ENCODE assay signal across 8 cellular contexts in genomic region chr1:36156329-36157114, GRCh38. TPM values are rescaled to one million over a fixed set of nuclear protein-coding genes. Genes with fewer than 3 reads are reported as not detected.
DNase-seq lines count a peak whose midpoint lies in the region; ATAC-seq and TF ChIP-seq lines count a peak whose summit lies in the region.

No MANE protein-coding gene starts in this region.

- H3K4me1 Mint-ChIP-seq in T-helper 1 cell treated with Interleukin-12 subunit alpha and Interleukin-12 subunit beta and Interleukin-4 antibody, amounts not matched to agents 30 μg/mL and 1 μg/mL, for 36 hours (ENCODE audit: low read depth): peaks cover 57% of the 10 kb centered on the region

- H3K27ac Mint-ChIP-seq in T-helper 1 cell treated with Interleukin-12 subunit alpha and Interleukin-12 subunit beta and Interleukin-4 antibody, amounts not matched to agents 30 μg/mL and 1 μg/mL, for 36 hours: peak overlapping the region; percentile 83

- intact Hi-C loops in sciatic nerve (cut with DNase I): no loop called here

- peaks cover 21% of the 10 kb centered on the region for H3K36me3 Mint-ChIP-seq in T-helper 1 cell treated with Interleukin-12 subunit alpha and Interleukin-12 subunit beta and Interleukin-4 antibody, amounts not matched to agents 30 μg/mL and 1 μg/mL, for 36 hours (ENCODE audit: low read depth)

- TF ChIP-seq CTCF in AG04450 (IDR thresholded peaks at IDR 0.05; ENCODE audit: low read depth, low read length): no peak

- peak overlapping the region; percentile 94 for H3K4me3 ChIP-seq in AG04450 (ENCODE audit: low read depth, low read length)
- peak overlapping the region; percentile 68 for H3K4me3 ChIP-seq in iPS-11a (ENCODE audit: low read depth, low read length)

- peak overlapping the region; percentile 80 for H3K4me3 Mint-ChIP-seq in T-helper 1 cell treated with Interleukin-12 subunit alpha and Interleukin-12 subunit beta and Interleukin-4 antibody, amounts not matched to agents 30 μg/mL and 1 μg/mL, for 36 hours

- no peaks in the 10 kb centered on the region for H3K27me3 ChIP-seq in AG04450 (ENCODE audit: control insufficient read depth, insufficient read depth, low read length)

- ATAC-seq in GM18868 (IDR thresholded peaks at IDR 0.05; ENCODE audit: unreplicated experiment) (peak; percentile 4), sciatic nerve (peak; percentile 44)

- H3K27ac ChIP-seq in AG04450 (ENCODE audit: low read depth, low read length): peak overlapping the region; percentile 65

- no peak for DNase-seq in AG04450 (ENCODE audit: low read depth, low spot score)
- DNase-seq in LoVo (ENCODE audit: low spot score): peak; percentile 24
- peak; percentile 86 for DNase-seq in astrocyte of the hippocampus (ENCODE audit: low read depth, low spot score)
- DNase-seq in sciatic nerve (ENCODE audit: low spot score): peak; percentile 85
- no peak for DNase-seq in 8988T

- CTCF ChIA-PET in AG04450 (lab: Charles Lee): interaction anchor here (1.2 to 1.8 kb wide), 2 partner anchors 129 to 144 kb away, joined by 3 to 4 read pairs; no protein-coding TSS in a partner anchor

- no peaks in the 10 kb centered on the region for H3K27me3 Mint-ChIP-seq in T-helper 1 cell treated with Interleukin-12 subunit alpha and Interleukin-12 subunit beta and Interleukin-4 antibody, amounts not matched to agents 30 μg/mL and 1 μg/mL, for 36 hours (ENCODE audit: low read depth)

- H3K9me3 ChIP-seq in AG04450 (ENCODE audit: control insufficient read depth, insufficient read depth, low read length): no peaks in the 10 kb centered on the region; the same call in 1 of the 2 replicates

- no peaks in the 10 kb centered on the region for H3K9me3 Mint-ChIP-seq in T-helper 1 cell treated with Interleukin-12 subunit alpha and Interleukin-12 subunit beta and Interleukin-4 antibody, amounts not matched to agents 30 μg/mL and 1 μg/mL, for 36 hours

- POLR2A ChIA-PET in AG04450 (lab: Yijun Ruan, JAX): interaction anchor here (0.9 to 2.4 kb wide), 5 partner anchors 13 to 129 kb away, joined by 3 to 9 read pairs (median 5); partner anchors contain the start of gene THRAP3

RNA-seq across cellular contexts. Expression of gene MAP7D1, which starts 0.6 kb away (rescaled TPM):
- polyA plus RNA-seq in AG04450 (2011; rRNA removed): 23.4 and 28.2 TPM in 2 replicates
- 32.6 and 42.3 TPM in 2 replicates for polyA minus RNA-seq in AG04450 (2011; rRNA and poly(A)+ RNA removed)
- total RNA-seq in sciatic nerve: 123 TPM

RNA-seq across cellular contexts. Expression of gene TRAPPC3, which starts 7.2 kb away (rescaled TPM):
- polyA plus RNA-seq in AG04450 (2011; rRNA removed): 88.5 and 92.3 TPM in 2 replicates
- 27.3 and 30.2 TPM in 2 replicates for polyA minus RNA-seq in AG04450 (2011; rRNA and poly(A)+ RNA removed)
- 46.8 TPM for total RNA-seq in sciatic nerve

RNA-seq across cellular contexts. Expression of gene COL8A2, which starts 31.5 kb away (rescaled TPM):
- 1.5 and 1.6 TPM in 2 replicates for polyA plus RNA-seq in AG04450 (2011; rRNA removed)
- 0.83 and 1.1 TPM in 2 replicates for polyA minus RNA-seq in AG04450 (2011; rRNA and poly(A)+ RNA removed)
- 47.3 TPM for total RNA-seq in sciatic nerve

Comparison
In these comparisons a context has a peak if more than half of its experiments do, and no peak if none do; other contexts are left out.
1. DNase-seq: peak in LoVo (single experiment), astrocyte of the hippocampus (single experiment) and sciatic nerve (single experiment); none in AG04450 (single experiment) and 8988T (single experiment).